24 cellular contexts compared by ENCODE assay signal in the genomic region with DNA sequence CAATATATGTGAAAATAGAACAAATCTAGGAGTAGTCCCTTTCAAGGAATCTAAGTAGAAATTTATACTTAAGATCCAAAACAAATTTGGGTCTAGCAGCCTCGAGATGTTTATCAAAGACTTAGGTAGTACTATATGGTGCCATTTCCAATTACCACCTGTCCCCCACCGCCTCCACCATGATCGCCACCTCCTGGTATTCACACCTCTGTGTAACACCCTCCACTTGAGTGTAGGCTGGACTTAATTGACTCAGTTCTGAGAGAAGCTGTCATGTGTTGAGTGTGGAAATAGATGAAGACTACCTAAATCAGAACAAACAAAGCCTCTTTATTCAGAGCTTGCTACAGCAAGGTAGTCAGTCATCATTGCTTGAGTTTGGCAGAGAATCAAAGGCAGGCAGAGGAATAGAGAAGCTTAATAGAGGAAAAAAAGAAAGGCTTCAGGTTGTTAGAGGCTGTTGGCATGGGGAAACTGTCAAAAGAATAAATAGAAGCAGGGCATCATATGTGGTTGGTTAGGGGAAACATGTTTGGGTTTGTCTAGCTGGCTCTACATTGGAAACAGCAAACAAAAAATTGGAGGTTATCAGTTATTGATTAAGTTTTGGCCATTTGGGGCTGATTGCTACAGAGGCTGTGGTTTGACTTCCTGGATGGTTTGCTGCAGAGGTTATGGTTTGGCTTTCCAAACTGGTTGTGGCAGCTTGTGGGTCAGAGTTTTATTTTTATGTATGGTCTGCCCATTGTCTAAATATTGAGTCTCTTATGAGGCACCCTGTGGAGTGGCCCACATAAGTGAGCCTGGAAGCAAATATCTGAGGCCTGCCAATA.
A peak's percentile ranks its signal among the peaks of the same experiment; 100 is the strongest.
DNase-seq lines count a peak whose midpoint lies in the region; ATAC-seq and TF ChIP-seq lines count a peak whose summit lies in the region.
"Had no signal": no experiment of that assay in that cellular context is flagged by ENCODE, and none has a peak within 500 bp of the region (broad histone marks: within the 10 kb centered on the region; RNA-seq: fewer than 3 reads in every experiment).

No MANE protein-coding gene starts in this region.

- ATAC-seq in HG02610 (IDR thresholded peaks at IDR 0.05; ENCODE audit: unreplicated experiment), result peak; percentile 43
- ATAC-seq: left cardiac atrium; naive thymus-derived CD4-positive, alpha-beta T cell; PC-3; T-cell had no signal

- no peaks in the 10 kb centered on the region for H3K36me3 ChIP-seq in tibial artery
- H3K36me3 ChIP-seq: esophagus squamous epithelium, ovary, sigmoid colon, vagina had no signal

- DNase-seq in NCI-H82 (lab: John Stamatoyannopoulos, UW) (peak; percentile 28), NCI-H82 treated with DMSO at 0.1 percent for 48 hours (lab: John Stamatoyannopoulos, UW; ENCODE audit: unreplicated experiment) (no peak), NCI-H748 (lab: John Stamatoyannopoulos, UW; ENCODE audit: unreplicated experiment) (peak; percentile 50), retinal pigment epithelial cell (ENCODE audit: low read depth) (peak; percentile 32), pons (ENCODE audit: low spot score) (no peak), tibial artery (no peak)
- DNase-seq in activated CD4-positive, CD25-positive, alpha-beta regulatory T cell (lab: John Stamatoyannopoulos, UW), result no peak
- DNase-seq: activated CD4-positive, alpha-beta T cell treated with anti-CD3 and anti-CD28 coated beads, Interleukin-2, amount 10 ng/mL, durations not matched to agents 7 days and 5 days; activated naive CD8-positive, alpha-beta T cell treated with anti-CD3 and anti-CD28 coated beads, Interleukin-2, amount 10 ng/mL, durations not matched to agents 7 days and 5 days; Caco-2; effector memory CD4-positive, alpha-beta T cell; EL; esophagus squamous epithelium; left cardiac atrium; naive thymus-derived CD4-positive, alpha-beta T cell; NCI-H1930; NCI-H526 treated with DMSO at 0.1 percent for 48 hours; ovary; PC-3; SHP77 treated with DMSO at 0.1 percent for 48 hours; sigmoid colon; T-cell had no signal

- H3K27me3 ChIP-seq in tibial artery, result no peaks in the 10 kb centered on the region
- H3K27me3 ChIP-seq: esophagus squamous epithelium, ovary, sigmoid colon, vagina had no signal

- no peak overlapping the region for H3K4me3 ChIP-seq in retinal pigment epithelial cell (ENCODE audit: low read length)
- no peak overlapping the region for H3K4me3 ChIP-seq in tibial artery
- H3K4me3 ChIP-seq: esophagus squamous epithelium, ovary, sigmoid colon, vagina had no signal

- no peak for TF ChIP-seq CTCF in retinal pigment epithelial cell (conservative IDR thresholded peaks at IDR 0.05; ENCODE audit: low read depth, low read length)
- no peak for TF ChIP-seq CTCF in tibial artery (IDR thresholded peaks at IDR 0.05)

- no peak overlapping the region for H3K27ac ChIP-seq in tibial artery
- H3K27ac ChIP-seq: esophagus squamous epithelium, ovary, sigmoid colon, vagina had no signal

- no peaks in the 10 kb centered on the region for H3K9me3 ChIP-seq in tibial artery
- H3K9me3 ChIP-seq: Caco-2, esophagus squamous epithelium, ovary, sigmoid colon, vagina had no signal

- intact Hi-C loops in tibial artery (cut with DNase I; ENCODE audit: low total_unique reads), result no loop called here

- no peaks in the 10 kb centered on the region for H3K4me1 ChIP-seq in tibial artery
- H3K4me1 ChIP-seq: Caco-2, esophagus squamous epithelium, sigmoid colon, vagina had no signal

Comparison
In these comparisons a context has a peak if more than half of its experiments do, and no peak if none do; other contexts are left out.
1. DNase-seq: peak in NCI-H82 (single experiment), NCI-H748 (single experiment) and retinal pigment epithelial cell (single experiment); none in NCI-H82 treated with DMSO at 0.1 percent for 48 hours (single experiment), pons (single experiment), tibial artery (0 of 2) and activated CD4-positive, CD25-positive, alpha-beta regulatory T cell (0 of 4).